Comparison of ENCODE assay signal across 8 cellular contexts in genomic region chr16:11916524-11917285, GRCh38. TPM values are rescaled to one million over a fixed set of nuclear protein-coding genes. Genes with fewer than 3 reads are reported as not detected.
DNase-seq lines count a peak whose midpoint lies in the region; ATAC-seq and TF ChIP-seq lines count a peak whose summit lies in the region.

No MANE protein-coding gene starts in this region.

- no peak for DNase-seq in CD8-positive, alpha-beta T cell
- DNase-seq in HuH-7.5 (ENCODE audit: low spot score), result peak; percentile 70
- no peak for DNase-seq in activated naive CD8-positive, alpha-beta T cell treated with anti-CD3 and anti-CD28 coated beads for 36 hours
- DNase-seq in iPS-NIHi7 (ENCODE audit: extremely low spot score), result peak; percentile 15
- DNase-seq in iPS-NIHi11 (ENCODE audit: low spot score), result no peak

- no peak for ATAC-seq in CD8-positive, alpha-beta T cell
- no peak for ATAC-seq in stimulated activated memory B cell treated with anti-CD40 and anti-IgM and Interleukin-4, amounts not matched to agents 10 μg/mL and 1 μg/mL and 100 μg/mL, for 72 hours
- ATAC-seq in HG02759 (IDR thresholded peaks at IDR 0.05; ENCODE audit: unreplicated experiment), result no peak
- no peak for ATAC-seq in HG03196 (IDR thresholded peaks at IDR 0.05; ENCODE audit: unreplicated experiment)

- no peaks in the 10 kb centered on the region for H3K9me3 Mint-ChIP-seq in CD8-positive, alpha-beta T cell
- peaks cover 1% of the 10 kb centered on the region for H3K9me3 Mint-ChIP-seq in activated naive CD8-positive, alpha-beta T cell treated with anti-CD3 and anti-CD28 coated beads for 36 hours
- H3K9me3 Mint-ChIP-seq in stimulated activated memory B cell treated with anti-CD40 and anti-IgM and Interleukin-4, amounts not matched to agents 10 μg/mL and 1 μg/mL and 100 μg/mL, for 72 hours, result no peaks in the 10 kb centered on the region

- no peaks in the 10 kb centered on the region for H3K27me3 Mint-ChIP-seq in CD8-positive, alpha-beta T cell (ENCODE audit: low read depth)
- no peaks in the 10 kb centered on the region for H3K27me3 Mint-ChIP-seq in activated naive CD8-positive, alpha-beta T cell treated with anti-CD3 and anti-CD28 coated beads for 36 hours
- H3K27me3 Mint-ChIP-seq in stimulated activated memory B cell treated with anti-CD40 and anti-IgM and Interleukin-4, amounts not matched to agents 10 μg/mL and 1 μg/mL and 100 μg/mL, for 72 hours, result no peaks in the 10 kb centered on the region

- H3K27ac Mint-ChIP-seq in CD8-positive, alpha-beta T cell, result peak overlapping the region; percentile 88
- peak overlapping the region; percentile 68 for H3K27ac Mint-ChIP-seq in activated naive CD8-positive, alpha-beta T cell treated with anti-CD3 and anti-CD28 coated beads for 36 hours
- H3K27ac Mint-ChIP-seq in stimulated activated memory B cell treated with anti-CD40 and anti-IgM and Interleukin-4, amounts not matched to agents 10 μg/mL and 1 μg/mL and 100 μg/mL, for 72 hours, result peak overlapping the region; percentile 81

- peaks cover 21% of the 10 kb centered on the region for H3K36me3 Mint-ChIP-seq in CD8-positive, alpha-beta T cell
- H3K36me3 Mint-ChIP-seq in activated naive CD8-positive, alpha-beta T cell treated with anti-CD3 and anti-CD28 coated beads for 36 hours, result peaks cover 26% of the 10 kb centered on the region
- peaks cover 11% of the 10 kb centered on the region for H3K36me3 Mint-ChIP-seq in stimulated activated memory B cell treated with anti-CD40 and anti-IgM and Interleukin-4, amounts not matched to agents 10 μg/mL and 1 μg/mL and 100 μg/mL, for 72 hours

- H3K36me3 ChIP-seq in CD8-positive, alpha-beta T cell (ENCODE audit: insufficient read depth, low read length), result no peaks in the 10 kb centered on the region

- CTCF ChIA-PET in CD8-positive, alpha-beta T cell (lab: Charles Lee), result interaction anchor here (0.6 kb wide), 1 partner anchor 509 kb away, joined by 4 read pairs; no protein-coding TSS in a partner anchor

- TF ChIP-seq CTCF in CD8-positive, alpha-beta T cell (IDR thresholded peaks at IDR 0.05), result no peak

- intact Hi-C loops in CD8-positive, alpha-beta T cell (cut with DNase I, micrococcal nuclease), result loop anchor here (1.0 to 10.0 kb wide), 12 partner anchors 60 to 1174 kb away; partner anchors contain the start of genes NUBP1 (in 2 of the 2), RSL1D1 (in 2 of the 2), SNX29 (in 2 of the 2) and SOCS1 (in 2 of the 2)

- H3K4me3 ChIP-seq in CD8-positive, alpha-beta T cell (ENCODE audit: low read depth, low read length), result peak overlapping the region; percentile 21

- H3K4me1 Mint-ChIP-seq in CD8-positive, alpha-beta T cell (ENCODE audit: low read depth), result peaks cover 25% of the 10 kb centered on the region
- H3K4me1 Mint-ChIP-seq in activated naive CD8-positive, alpha-beta T cell treated with anti-CD3 and anti-CD28 coated beads for 36 hours, result peaks cover 32% of the 10 kb centered on the region
- peaks cover 31% of the 10 kb centered on the region for H3K4me1 Mint-ChIP-seq in stimulated activated memory B cell treated with anti-CD40 and anti-IgM and Interleukin-4, amounts not matched to agents 10 μg/mL and 1 μg/mL and 100 μg/mL, for 72 hours

- POLR2A ChIA-PET in CD8-positive, alpha-beta T cell (lab: Charles Lee), result interaction anchor here (0.6 to 1.1 kb wide), 3 partner anchors 66 to 164 kb away, joined by 3 read pairs; no protein-coding TSS in a partner anchor

- no peaks in the 10 kb centered on the region for H3K9me3 ChIP-seq in CD8-positive, alpha-beta T cell (ENCODE audit: low read length)

- H3K4me3 Mint-ChIP-seq in CD8-positive, alpha-beta T cell, result peak overlapping the region; percentile 94
- peak overlapping the region; percentile 85 for H3K4me3 Mint-ChIP-seq in activated naive CD8-positive, alpha-beta T cell treated with anti-CD3 and anti-CD28 coated beads for 36 hours
- peak overlapping the region; percentile 83 for H3K4me3 Mint-ChIP-seq in stimulated activated memory B cell treated with anti-CD40 and anti-IgM and Interleukin-4, amounts not matched to agents 10 μg/mL and 1 μg/mL and 100 μg/mL, for 72 hours

- H3K4me1 ChIP-seq in CD8-positive, alpha-beta T cell (ENCODE audit: insufficient read depth, low read length), result peaks cover 19% of the 10 kb centered on the region

- H3K27ac ChIP-seq in CD8-positive, alpha-beta T cell (ENCODE audit: low read depth, low read length), result no peak overlapping the region

- no peaks in the 10 kb centered on the region for H3K27me3 ChIP-seq in CD8-positive, alpha-beta T cell (ENCODE audit: insufficient read depth, low read length)

RNA-seq across cellular contexts. Expression of gene GSPT1, which starts 0.9 kb away (rescaled TPM):
- 100 to 1,000 TPM; 296 to 297 TPM for total RNA-seq in CD8-positive, alpha-beta T cell
- total RNA-seq in activated naive CD8-positive, alpha-beta T cell treated with anti-CD3 and anti-CD28 coated beads for 36 hours, result 100 to 1,000 TPM; 247 to 250 TPM

RNA-seq across cellular contexts. Expression of gene NPIPB2, which starts 25.1 kb away (rescaled TPM):
- 10 to 100 TPM in 1 of 2 experiments, 1 to 10 TPM in 1; 8.0 to 12.7 TPM for total RNA-seq in CD8-positive, alpha-beta T cell
- 1 to 10 TPM; 6.2 to 6.9 TPM for total RNA-seq in activated naive CD8-positive, alpha-beta T cell treated with anti-CD3 and anti-CD28 coated beads for 36 hours

RNA-seq across cellular contexts. Expression of gene TNFRSF17, which starts 48.3 kb away (rescaled TPM):
- total RNA-seq in CD8-positive, alpha-beta T cell, result not detected
- total RNA-seq in activated naive CD8-positive, alpha-beta T cell treated with anti-CD3 and anti-CD28 coated beads for 36 hours, result not detected

RNA-seq across cellular contexts. Expression of gene SNX29, which starts 59.8 kb away (rescaled TPM):
- 10 to 100 TPM; 25.6 to 25.7 TPM for total RNA-seq in CD8-positive, alpha-beta T cell
- 1 to 10 TPM; 6.7 to 7.3 TPM for total RNA-seq in activated naive CD8-positive, alpha-beta T cell treated with anti-CD3 and anti-CD28 coated beads for 36 hours

Comparison
In these comparisons a context has a peak if more than half of its experiments do, and no peak if none do; other contexts are left out.
1. DNase-seq: peak in HuH-7.5 (single experiment) and iPS-NIHi7 (single experiment); none in CD8-positive, alpha-beta T cell (0 of 7), activated naive CD8-positive, alpha-beta T cell treated with anti-CD3 and anti-CD28 coated beads for 36 hours (single experiment) and iPS-NIHi11 (single experiment).
2. Peak in every context shown above with its lines, with median percentiles within 50 percentile points of each other: H3K27ac Mint-ChIP-seq and H3K4me3 Mint-ChIP-seq.